ENCODE assay signal across 8 cellular contexts in genomic region chr10:50988792-50989191, GRCh38.
A peak's percentile ranks its signal among the peaks of the same experiment; 100 is the strongest.
DNase-seq lines count a peak whose midpoint lies in the region; ATAC-seq and TF ChIP-seq lines count a peak whose summit lies in the region.

No MANE protein-coding gene starts in this region.

- no peak overlapping the region for H3K4me3 ChIP-seq in BJ (ENCODE audit: low read depth, low read length)
- peak overlapping the region in 1 of 2 donors; percentile 37 for H3K4me3 ChIP-seq in cardiac fibroblast (replicated peaks in 1 of 2; ENCODE audit: low read depth in 2 of 2, low read length in 2 of 2)
- H3K4me3 ChIP-seq in brain microvascular endothelial cell (ENCODE audit: low read depth, low read length): no peak overlapping the region

- no peak overlapping the region; the same call in 1 of the 2 replicates for H3K4me3 Mint-ChIP-seq in HFFc6

- no peak overlapping the region for H3K27ac ChIP-seq in brain microvascular endothelial cell

- H3K27me3 Mint-ChIP-seq in HFFc6 (ENCODE audit: insufficient read depth): peaks cover 8% of the 10 kb centered on the region

- H3K36me3 Mint-ChIP-seq in HFFc6 (ENCODE audit: low read depth): no peaks in the 10 kb centered on the region

- POLR2A ChIA-PET in BJ (lab: Charles Lee): no interaction called here

- H3K36me3 ChIP-seq in BJ (ENCODE audit: control insufficient read depth, insufficient read depth, low read length) (no peaks in the 10 kb centered on the region), brain microvascular endothelial cell (replicated peaks) (no peaks in the 10 kb centered on the region)

- DNase-seq in BJ (ENCODE audit: low read depth) (no peak), HFFc6 (no peak), cardiac fibroblast (ENCODE audit: low read depth in 2 of 2) (peak; percentile 67 to 74), myocyte (ENCODE audit: low read depth) (peak; percentile 36), brain microvascular endothelial cell (no peak), UCSD-AML1 (lab: John Stamatoyannopoulos, UW; ENCODE audit: unreplicated experiment) (no peak), 8988T (no peak)

- in situ Hi-C loops in brain microvascular endothelial cell (cut with HindIII; ENCODE audit: low pct_ligation_motif_present, low sequenced_read_pairs): no loop called here

- peak; percentile 49 for TF ChIP-seq CTCF in BJ (IDR thresholded peaks at IDR 0.05; ENCODE audit: insufficient read depth, low read depth, low read length)
- peak; percentile 75 for TF ChIP-seq CTCF in HFFc6 (IDR thresholded peaks at IDR 0.05)
- TF ChIP-seq CTCF in cardiac fibroblast (IDR thresholded peaks at IDR 0.05; ENCODE audit: low read depth, low read length): peak; percentile 36
- TF ChIP-seq CTCF in brain microvascular endothelial cell (IDR thresholded peaks at IDR 0.05; ENCODE audit: low read depth, low read length, missing control alignments): no peak

- no peaks in the 10 kb centered on the region for H3K9me3 Mint-ChIP-seq in HFFc6

- no peak overlapping the region for H3K27ac Mint-ChIP-seq in HFFc6

- CTCF ChIA-PET in BJ (lab: Yijun Ruan, JAX): interaction anchor here (0.6 to 1.6 kb wide), 3 partner anchors 13 to 1224 kb away, joined by 3 to 4 read pairs (median 3); no protein-coding TSS in a partner anchor

- peaks cover 31% of the 10 kb centered on the region for H3K4me1 Mint-ChIP-seq in HFFc6 (ENCODE audit: low read depth)

- H3K27me3 ChIP-seq in BJ (ENCODE audit: control insufficient read depth, insufficient read depth, low read length): no peaks in the 10 kb centered on the region
- no peaks in the 10 kb centered on the region for H3K27me3 ChIP-seq in brain microvascular endothelial cell (replicated peaks)

- ATAC-seq in GM19328 (IDR thresholded peaks at IDR 0.05; ENCODE audit: unreplicated experiment): no peak

Comparison
In these comparisons a context has a peak if more than half of its experiments do, and no peak if none do; other contexts are left out.
1. DNase-seq: peak in cardiac fibroblast (2 of 2) and myocyte (single experiment); none in BJ (single experiment), HFFc6 (single experiment), brain microvascular endothelial cell (single experiment), UCSD-AML1 (single experiment) and 8988T (single experiment).